In the genomic region with DNA sequence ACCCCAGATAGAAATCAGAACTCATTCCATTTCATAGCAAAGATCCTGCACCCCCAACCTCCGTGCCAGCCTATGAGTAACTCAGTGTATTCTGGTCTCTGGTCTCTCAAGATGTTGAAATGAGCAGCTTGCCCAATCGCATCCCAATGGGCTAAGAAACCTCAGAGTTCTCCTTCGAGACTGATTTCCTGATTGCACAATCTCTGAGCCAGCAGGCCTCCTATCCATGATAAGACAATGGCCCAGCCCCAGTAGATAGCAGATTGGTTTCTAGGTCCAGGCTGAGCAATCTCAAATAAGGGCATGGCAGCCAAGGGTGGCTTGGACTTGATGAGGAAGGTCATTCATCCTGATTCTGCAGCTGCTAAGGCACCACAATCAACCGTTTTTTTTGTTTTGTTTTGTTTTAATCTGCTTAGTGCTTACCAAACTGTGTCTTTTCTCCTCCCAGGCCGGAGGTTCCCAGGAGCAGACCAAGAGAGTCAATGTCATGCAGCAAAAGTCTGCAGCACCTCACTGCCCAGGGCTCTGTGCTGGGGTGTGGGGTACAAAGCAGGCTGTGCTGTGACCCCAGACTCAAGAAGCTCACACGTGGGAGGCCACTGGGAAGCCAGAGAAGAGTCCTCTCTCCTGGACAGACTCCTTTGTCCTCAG, we compare ENCODE assay signal across 10 cellular contexts.
DNase-seq lines count a peak whose midpoint lies in the region; ATAC-seq, FAIRE-seq and TF ChIP-seq lines count a peak whose summit lies in the region.
"Had no signal": no experiment of that assay in that cellular context is flagged by ENCODE, and none has a peak within 500 bp of the region (broad histone marks: within the 10 kb centered on the region; RNA-seq: fewer than 3 reads in every experiment).

No MANE protein-coding gene starts in this region.

- no peaks in the 10 kb centered on the region for H3K36me3 ChIP-seq in bronchial epithelial cell (ENCODE audit: control insufficient read depth, insufficient read depth, low read length)
- H3K36me3 ChIP-seq in right lobe of liver: no peaks in the 10 kb centered on the region
- H3K36me3 ChIP-seq: BE2C had no signal

- no peaks in the 10 kb centered on the region for H3K9me3 ChIP-seq in right lobe of liver
- H3K9me3 ChIP-seq: BE2C had no signal

- TF ChIP-seq CTCF in bronchial epithelial cell (IDR thresholded peaks at IDR 0.05; ENCODE audit: insufficient read depth, low read length, severe bottlenecking) (no peak), right lobe of liver (IDR thresholded peaks at IDR 0.05) (no peak)

- no peak overlapping the region for H3K4me3 Mint-ChIP-seq in stimulated activated naive B cell treated with anti-CD40 and anti-IgM and Interleukin-4, amounts not matched to agents 10 μg/mL and 1 μg/mL and 100 μg/mL, for 72 hours

- no peaks in the 10 kb centered on the region for H3K4me1 Mint-ChIP-seq in stimulated activated naive B cell treated with anti-CD40 and anti-IgM and Interleukin-4, amounts not matched to agents 10 μg/mL and 1 μg/mL and 100 μg/mL, for 72 hours

- TF ChIP-seq POLR2A in right lobe of liver (IDR thresholded peaks at IDR 0.05): no peak

- peaks cover 12 to 19% of the 10 kb centered on the region in 2 donors for H3K9me3 Mint-ChIP-seq in stimulated activated naive B cell treated with anti-CD40 and anti-IgM and Interleukin-4, amounts not matched to agents 10 μg/mL and 1 μg/mL and 100 μg/mL, for 72 hours

- intact Hi-C loops in right lobe of liver (cut with DNase I): no loop called here

- peak; percentile 29 for DNase-seq in A172 (ENCODE audit: low spot score)
- peak; percentile 94 for DNase-seq in M059J (ENCODE audit: low read depth)
- peak; percentile 97 for DNase-seq in bronchial epithelial cell (ENCODE audit: low read depth)
- peak in 1 of 3 donors; percentile 42 for DNase-seq in right lobe of liver
- DNase-seq in stimulated activated naive B cell treated with anti-CD40 and anti-IgM and Interleukin-4, amounts not matched to agents 10 μg/mL and 1 μg/mL and 100 μg/mL, for 72 hours: no peak
- no peak for DNase-seq in NCI-H748 treated with DMSO at 0.1 percent for 48 hours (lab: John Stamatoyannopoulos, UW)
- DNase-seq in ecto neural progenitor cell (ENCODE audit: low spot score): no peak
- DNase-seq in stimulated activated naive CD8-positive, alpha-beta T cell treated with anti-CD3 and anti-CD28 coated beads, Interleukin-15, Interleukin-2, amounts not matched to agents 100 U/mL and 50 U/mL, for 24 hours: no peak
- DNase-seq: BE2C, NCI-H187 had no signal

- no peaks in the 10 kb centered on the region for H3K27me3 ChIP-seq in bronchial epithelial cell (ENCODE audit: control insufficient read depth, insufficient read depth, low read length)
- no peaks in the 10 kb centered on the region for H3K27me3 ChIP-seq in right lobe of liver
- H3K27me3 ChIP-seq: BE2C had no signal

- H3K4me3 ChIP-seq in bronchial epithelial cell (ENCODE audit: low read depth, low read length): no peak overlapping the region
- no peak overlapping the region for H3K4me3 ChIP-seq in right lobe of liver

- H3K4me1 ChIP-seq in right lobe of liver: no peaks in the 10 kb centered on the region
- H3K4me1 ChIP-seq: BE2C had no signal

- peaks cover 0 to 3% of the 10 kb centered on the region in 2 donors for H3K36me3 Mint-ChIP-seq in stimulated activated naive B cell treated with anti-CD40 and anti-IgM and Interleukin-4, amounts not matched to agents 10 μg/mL and 1 μg/mL and 100 μg/mL, for 72 hours

- H3K27ac ChIP-seq in right lobe of liver: no peak overlapping the region

- 30% methylated on average over 6 of the region's 6 CpGs for WGBS in right lobe of liver (ENCODE audit: insufficient coverage, low coverage, low lambda C conversion rate, missing lambda C conversion rate)

- ATAC-seq in right lobe of liver: peak; percentile 39 to 59 (median 49)
- ATAC-seq in stimulated activated naive B cell treated with anti-CD40 and anti-IgM and Interleukin-4, amounts not matched to agents 10 μg/mL and 1 μg/mL and 100 μg/mL, for 72 hours (replicated peaks): no peak
- no peak for ATAC-seq in stimulated activated naive CD8-positive, alpha-beta T cell treated with anti-CD3 and anti-CD28 coated beads, Interleukin-15, Interleukin-2, amounts not matched to agents 100 U/mL and 50 U/mL, for 24 hours

- FAIRE-seq in bronchial epithelial cell (lab: Jason Lieb, UNC): no peak

- H3K27ac Mint-ChIP-seq in stimulated activated naive B cell treated with anti-CD40 and anti-IgM and Interleukin-4, amounts not matched to agents 10 μg/mL and 1 μg/mL and 100 μg/mL, for 72 hours: no peak overlapping the region

- H3K27me3 Mint-ChIP-seq in stimulated activated naive B cell treated with anti-CD40 and anti-IgM and Interleukin-4, amounts not matched to agents 10 μg/mL and 1 μg/mL and 100 μg/mL, for 72 hours: peaks cover 15 to 22% of the 10 kb centered on the region in 2 donors

Comparison
In these comparisons a context has a peak if more than half of its experiments do, and no peak if none do; other contexts are left out.
1. DNase-seq: peak in A172 (single experiment), M059J (single experiment) and bronchial epithelial cell (single experiment); none in stimulated activated naive B cell treated with anti-CD40 and anti-IgM and Interleukin-4, amounts not matched to agents 10 μg/mL and 1 μg/mL and 100 μg/mL, for 72 hours (single experiment), NCI-H748 treated with DMSO at 0.1 percent for 48 hours (single experiment), ecto neural progenitor cell (single experiment) and stimulated activated naive CD8-positive, alpha-beta T cell treated with anti-CD3 and anti-CD28 coated beads, Interleukin-15, Interleukin-2, amounts not matched to agents 100 U/mL and 50 U/mL, for 24 hours (single experiment).
2. ATAC-seq: peak in right lobe of liver (4 of 4); none in stimulated activated naive B cell treated with anti-CD40 and anti-IgM and Interleukin-4, amounts not matched to agents 10 μg/mL and 1 μg/mL and 100 μg/mL, for 72 hours (0 of 2) and stimulated activated naive CD8-positive, alpha-beta T cell treated with anti-CD3 and anti-CD28 coated beads, Interleukin-15, Interleukin-2, amounts not matched to agents 100 U/mL and 50 U/mL, for 24 hours (single experiment).